In genomic region chr11:79438631-79439429, GRCh38 we compare ENCODE assay signal across 10 cellular contexts. TPM values are rescaled to one million over a fixed set of nuclear protein-coding genes. Genes with fewer than 3 reads are reported as not detected.
DNase-seq lines count a peak whose midpoint lies in the region; ATAC-seq lines count a peak whose summit lies in the region.
"Had no signal": no experiment of that assay in that cellular context is flagged by ENCODE, and none has a peak within 500 bp of the region (broad histone marks: within the 10 kb centered on the region; RNA-seq: fewer than 3 reads in every experiment).

No MANE protein-coding gene starts in this region.

- H3K27ac Mint-ChIP-seq in activated CD4-positive, alpha-beta memory T cell treated with anti-CD3 and anti-CD28 coated beads for 36 hours = no peak overlapping the region

- H3K4me1 Mint-ChIP-seq in activated CD4-positive, alpha-beta memory T cell treated with anti-CD3 and anti-CD28 coated beads for 36 hours (ENCODE audit: low read depth) = peaks cover 15% of the 10 kb centered on the region

- no peaks in the 10 kb centered on the region for H3K9me3 ChIP-seq in iPS-18c (ENCODE audit: control insufficient read depth, insufficient read depth, low read length)

- peaks cover 61% of the 10 kb centered on the region for H3K27me3 Mint-ChIP-seq in activated CD4-positive, alpha-beta memory T cell treated with anti-CD3 and anti-CD28 coated beads for 36 hours

- H3K27ac ChIP-seq in temporal lobe (ENCODE audit: low read depth, low read length) = peak overlapping the region; percentile 20

- no peak for ATAC-seq in HG03354 (IDR thresholded peaks at IDR 0.05; ENCODE audit: poor library complexity, severe bottlenecking, unreplicated experiment)

- H3K9me3 Mint-ChIP-seq in activated CD4-positive, alpha-beta memory T cell treated with anti-CD3 and anti-CD28 coated beads for 36 hours = no peaks in the 10 kb centered on the region

- POLR2A ChIA-PET in activated CD4-positive, alpha-beta memory T cell treated with anti-CD3 and anti-CD28 coated beads for 36 hours (lab: Charles Lee) = no interaction called here

- no peaks in the 10 kb centered on the region for H3K36me3 Mint-ChIP-seq in activated CD4-positive, alpha-beta memory T cell treated with anti-CD3 and anti-CD28 coated beads for 36 hours

- H3K4me3 ChIP-seq in iPS-18c (ENCODE audit: insufficient read depth, low read depth, low read length) = peak overlapping the region; percentile 77

- CTCF ChIA-PET in activated CD4-positive, alpha-beta memory T cell treated with anti-CD3 and anti-CD28 coated beads for 36 hours (lab: Charles Lee) = no interaction called here

- DNase-seq in NOMO-1 treated with DMSO at 0.1 percent for 48 hours (lab: John Stamatoyannopoulos, UW; ENCODE audit: unreplicated experiment) (peak; percentile 8), NOMO-1 treated with dmso at 0.1 percent for 144 hours (lab: John Stamatoyannopoulos, UW; ENCODE audit: unreplicated experiment) (no peak), anterior cingulate cortex (lab: John Stamatoyannopoulos, UW) (peak in 39 of 58 donors; percentile 10 to 68 (median 34)), DMS153 treated with DMSO at 0.1 percent for 48 hours (lab: John Stamatoyannopoulos, UW; ENCODE audit: unreplicated experiment) (no peak)
- no peak for DNase-seq in activated CD4-positive, alpha-beta memory T cell treated with anti-CD3 and anti-CD28 coated beads for 36 hours
- DNase-seq: DND-41 had no signal

- no peak overlapping the region for H3K4me3 Mint-ChIP-seq in activated CD4-positive, alpha-beta memory T cell treated with anti-CD3 and anti-CD28 coated beads for 36 hours

- intact Hi-C loops in activated CD4-positive, alpha-beta memory T cell treated with anti-CD3 and anti-CD28 coated beads for 36 hours (cut with micrococcal nuclease) = no loop called here

RNA-seq across cellular contexts. Expression of gene TENM4, which starts 2.0 kb away (rescaled TPM):
- total RNA-seq in temporal lobe = 80.6 TPM
- not detected for total RNA-seq in activated CD4-positive, alpha-beta memory T cell treated with anti-CD3 and anti-CD28 coated beads for 36 hours
- total RNA-seq: T-helper 2 cell treated with Interferon-gamma antibody and Interleukin-4, amounts not matched to agents 100 ng/mL and 5 ng/mL, for 36 hours had no signal

Comparison
In these comparisons a context has a peak if more than half of its experiments do, and no peak if none do; other contexts are left out.
1. DNase-seq: peak in NOMO-1 treated with DMSO at 0.1 percent for 48 hours (single experiment) and anterior cingulate cortex (39 of 58); none in NOMO-1 treated with dmso at 0.1 percent for 144 hours (single experiment), activated CD4-positive, alpha-beta memory T cell treated with anti-CD3 and anti-CD28 coated beads for 36 hours (single experiment) and DMS153 treated with DMSO at 0.1 percent for 48 hours (single experiment).
2. RNA of gene TENM4, which starts 2.0 kb away (total RNA-seq): 80.6 TPM in temporal lobe (single experiment); not detected in activated CD4-positive, alpha-beta memory T cell treated with anti-CD3 and anti-CD28 coated beads for 36 hours; every median in the first group is over 10 times any median in the second.